In the genomic region with DNA sequence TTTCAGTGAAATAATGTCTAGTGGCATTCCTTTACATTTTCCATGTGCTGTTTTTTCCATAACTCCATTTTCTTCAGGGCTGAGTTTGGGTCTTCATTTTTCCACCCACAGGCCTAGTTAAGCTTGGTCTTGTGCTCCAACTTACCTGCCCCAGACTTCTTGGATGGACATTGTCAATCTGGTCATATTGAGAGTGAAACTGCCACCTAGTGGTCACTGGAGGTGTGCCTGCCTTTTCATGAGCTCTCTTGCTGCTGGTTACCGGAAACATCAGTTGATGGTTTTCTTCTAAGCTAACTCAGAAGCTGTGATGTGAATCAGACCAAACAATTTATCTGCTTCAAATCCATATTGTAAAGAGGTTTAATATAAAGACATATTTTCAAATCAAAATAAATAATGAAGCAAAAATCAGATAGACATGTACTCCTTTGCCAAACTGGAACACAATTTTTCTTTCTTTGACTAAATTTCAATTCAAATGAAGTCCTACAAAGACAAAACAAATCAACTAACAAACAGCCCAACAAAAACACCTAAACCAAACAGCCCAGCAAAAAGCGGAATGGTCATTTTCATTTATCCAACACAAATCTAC, we compare ENCODE assay signal across 8 cellular contexts.
DNase-seq lines count a peak whose midpoint lies in the region; ATAC-seq, FAIRE-seq and TF ChIP-seq lines count a peak whose summit lies in the region.

No MANE protein-coding gene starts in this region.

- no peaks in the 10 kb centered on the region for H3K4me1 ChIP-seq in tibial artery

- peak overlapping the region; percentile 86 for H3K4me3 Mint-ChIP-seq in activated CD8-positive, alpha-beta memory T cell treated with anti-CD3 and anti-CD28 coated beads, Interleukin-2, amount 10 ng/mL, durations not matched to agents 7 days and 5 days
- peak overlapping the region; percentile 46 for H3K4me3 Mint-ChIP-seq in natural killer cell treated with Interleukin-12 subunit alpha and Interleukin-12 subunit beta and Interleukin-15 and Interleukin-18, amount 100 ng/mL, for 72 hours

- no peak for DNase-seq in AG09319 (ENCODE audit: extremely low read depth, low read depth)
- DNase-seq in GM18507 (ENCODE audit: extremely low spot score, insufficient read length, low read depth), result peak; percentile 40
- DNase-seq in NOMO-1 (lab: John Stamatoyannopoulos, UW; ENCODE audit: unreplicated experiment in 2 of 2), result peak; percentile 33 to 56
- peak; percentile 89 for DNase-seq in activated CD8-positive, alpha-beta memory T cell treated with anti-CD3 and anti-CD28 coated beads, Interleukin-2, amount 10 ng/mL, durations not matched to agents 7 days and 5 days
- peak; percentile 48 to 72 for DNase-seq in erythroblast (lab: John Stamatoyannopoulos, UW)
- DNase-seq in natural killer cell treated with Interleukin-12 subunit alpha and Interleukin-12 subunit beta and Interleukin-15 and Interleukin-18, amount 100 ng/mL, for 72 hours (ENCODE audit: low spot score), result peak; percentile 77
- DNase-seq in tibial artery, result peak; percentile 58 to 68

- CTCF ChIA-PET in activated CD8-positive, alpha-beta memory T cell treated with anti-CD3 and anti-CD28 coated beads, Interleukin-2, amount 10 ng/mL, durations not matched to agents 7 days and 5 days (lab: Charles Lee), result interaction anchor here (0.5 to 9.2 kb wide), 50 partner anchors 7 to 1075 kb away, joined by 3 to 207 read pairs (median 5); a partner anchor contains a TSS

- intact Hi-C loops in tibial artery (cut with DNase I; ENCODE audit: low total_unique reads), result no loop called here

- H3K27me3 Mint-ChIP-seq in activated CD8-positive, alpha-beta memory T cell treated with anti-CD3 and anti-CD28 coated beads, Interleukin-2, amount 10 ng/mL, durations not matched to agents 7 days and 5 days, result no peaks in the 10 kb centered on the region
- H3K27me3 Mint-ChIP-seq in natural killer cell treated with Interleukin-12 subunit alpha and Interleukin-12 subunit beta and Interleukin-15 and Interleukin-18, amount 100 ng/mL, for 72 hours, result no peaks in the 10 kb centered on the region

- TF ChIP-seq CTCF in AG09319 (IDR thresholded peaks at IDR 0.05; ENCODE audit: low read depth, low read length) (peak; percentile 92), tibial artery (IDR thresholded peaks at IDR 0.05) (peak; percentile 68 to 82)

- no peaks in the 10 kb centered on the region for H3K36me3 ChIP-seq in tibial artery

- H3K9me3 Mint-ChIP-seq in activated CD8-positive, alpha-beta memory T cell treated with anti-CD3 and anti-CD28 coated beads, Interleukin-2, amount 10 ng/mL, durations not matched to agents 7 days and 5 days (ENCODE audit: low read depth), result no peaks in the 10 kb centered on the region
- H3K9me3 Mint-ChIP-seq in natural killer cell treated with Interleukin-12 subunit alpha and Interleukin-12 subunit beta and Interleukin-15 and Interleukin-18, amount 100 ng/mL, for 72 hours, result no peaks in the 10 kb centered on the region

- no peak for TF ChIP-seq POLR2A in erythroblast (IDR thresholded peaks at IDR 0.05; ENCODE audit: low read length)

- no peaks in the 10 kb centered on the region for H3K27me3 ChIP-seq in tibial artery

- H3K4me3 ChIP-seq in tibial artery, result no peak overlapping the region

- peaks cover 69% of the 10 kb centered on the region for H3K4me1 Mint-ChIP-seq in activated CD8-positive, alpha-beta memory T cell treated with anti-CD3 and anti-CD28 coated beads, Interleukin-2, amount 10 ng/mL, durations not matched to agents 7 days and 5 days
- peaks cover 53 to 58% of the 10 kb centered on the region in 2 donors for H3K4me1 Mint-ChIP-seq in natural killer cell treated with Interleukin-12 subunit alpha and Interleukin-12 subunit beta and Interleukin-15 and Interleukin-18, amount 100 ng/mL, for 72 hours (ENCODE audit: low read depth in 2 of 2)

- H3K9me3 ChIP-seq in tibial artery, result no peaks in the 10 kb centered on the region

- no peak overlapping the region for H3K27ac ChIP-seq in tibial artery

- peak overlapping the region; percentile 84 for H3K27ac Mint-ChIP-seq in activated CD8-positive, alpha-beta memory T cell treated with anti-CD3 and anti-CD28 coated beads, Interleukin-2, amount 10 ng/mL, durations not matched to agents 7 days and 5 days
- H3K27ac Mint-ChIP-seq in natural killer cell treated with Interleukin-12 subunit alpha and Interleukin-12 subunit beta and Interleukin-15 and Interleukin-18, amount 100 ng/mL, for 72 hours, result peak overlapping the region; percentile 82 to 93

- FAIRE-seq in GM18507 (lab: Jason Lieb, UNC), result peak; percentile 91

- peak; percentile 54 for ATAC-seq in HG03280 (IDR thresholded peaks at IDR 0.05; ENCODE audit: unreplicated experiment)
- peak; percentile 35 for ATAC-seq in activated CD8-positive, alpha-beta memory T cell treated with anti-CD3 and anti-CD28 coated beads, Interleukin-2, amount 10 ng/mL, durations not matched to agents 7 days and 5 days
- peak; percentile 43 to 51 for ATAC-seq in natural killer cell treated with Interleukin-12 subunit alpha and Interleukin-12 subunit beta and Interleukin-15 and Interleukin-18, amount 100 ng/mL, for 72 hours

- H3K36me3 Mint-ChIP-seq in activated CD8-positive, alpha-beta memory T cell treated with anti-CD3 and anti-CD28 coated beads, Interleukin-2, amount 10 ng/mL, durations not matched to agents 7 days and 5 days, result peaks cover 19% of the 10 kb centered on the region
- no peaks in the 10 kb centered on the region for H3K36me3 Mint-ChIP-seq in natural killer cell treated with Interleukin-12 subunit alpha and Interleukin-12 subunit beta and Interleukin-15 and Interleukin-18, amount 100 ng/mL, for 72 hours
